ENCODE assay signal across 34 cellular contexts in the genomic region with DNA sequence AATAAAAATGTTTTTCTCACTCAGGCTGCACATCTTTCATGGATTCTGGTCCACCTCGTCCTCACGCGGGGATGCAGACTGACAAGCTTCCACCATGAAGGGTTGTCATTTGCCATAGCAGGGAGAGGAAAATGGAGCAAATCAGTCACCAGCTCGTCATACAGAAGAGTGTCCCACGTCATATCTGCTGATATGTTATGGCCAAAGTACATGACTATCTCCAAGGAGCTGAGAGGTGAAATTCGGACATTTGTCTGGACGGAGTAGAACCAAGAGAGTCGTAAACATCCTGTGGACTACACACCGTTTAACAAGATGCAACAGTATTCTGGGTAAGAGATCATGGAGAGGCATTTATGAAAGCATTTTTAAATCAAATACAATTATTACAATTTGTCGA.
"Had no signal": no experiment of that assay in that cellular context is flagged by ENCODE, and none has a peak within 500 bp of the region (broad histone marks: within the 10 kb centered on the region; RNA-seq: fewer than 3 reads in every experiment).

No MANE protein-coding gene starts in this region.

- H3K27me3 ChIP-seq: adrenal gland, body of pancreas, brain microvascular endothelial cell, breast epithelium had no signal

- H3K36me3 ChIP-seq: adrenal gland, brain microvascular endothelial cell, breast epithelium had no signal

- H3K4me1 ChIP-seq: adrenal gland, body of pancreas, breast epithelium had no signal

- H3K9me3 ChIP-seq: adrenal gland, body of pancreas, breast epithelium had no signal

- DNase-seq: activated B cell treated with CpG ODN at 0.5 μM for 24 hours; activated CD4-positive, alpha-beta memory T cell treated with anti-CD3 and anti-CD28 coated beads for 36 hours; activated CD4-positive, alpha-beta T cell treated with anti-CD3 and anti-CD28 coated beads for 4 hours; activated CD4-positive, alpha-beta T cell treated with anti-CD3 and anti-CD28 coated beads, Interleukin-2, amount 10 ng/mL, durations not matched to agents 24 days and 14 days; activated CD4-positive, alpha-beta T cell treated with anti-CD3 and anti-CD28 coated beads, Interleukin-2, amount 50 U/mL, for 1 hour; activated CD4-positive, alpha-beta T cell treated with anti-CD3 and anti-CD28 coated beads, Interleukin-2, amount 50 U/mL, for 4 hours; activated CD4-positive, CD25-positive, alpha-beta regulatory T cell treated with anti-CD3 and anti-CD28 coated beads, Interleukin-2, amount 50 U/mL, for 72 hours; activated CD8-positive, alpha-beta memory T cell treated with anti-CD3 and anti-CD28 coated beads, Interleukin-2, amount 50 U/mL, for 4 hours; activated CD8-positive, alpha-beta T cell treated with anti-CD3 and anti-CD28 coated beads for 36 hours; activated effector memory CD4-positive, alpha-beta T cell treated with anti-CD3 and anti-CD28 coated beads, Interleukin-2, amount 50 U/mL, for 16 hours; activated gamma-delta T cell treated with Interleukin-2 at 50 U/mL for 16 hours; activated naive CD4-positive, alpha-beta T cell; activated naive CD4-positive, alpha-beta T cell treated with anti-CD3 and anti-CD28 coated beads for 36 hours; activated naive CD4-positive, alpha-beta T cell treated with anti-CD3 and anti-CD28 coated beads, Interleukin-2, amount 50 U/mL, for 16 hours; activated naive CD8-positive, alpha-beta T cell treated with anti-CD3 and anti-CD28 coated beads for 36 hours; activated T-cell treated with anti-CD3 and anti-CD28 coated beads for 4 hours; activated T-cell treated with anti-CD3 and anti-CD28 coated beads, Interleukin-2, amount 50 U/mL, for 1 hour; activated T-cell treated with anti-CD3 and anti-CD28 coated beads, Interleukin-2, amount 50 U/mL, for 4 hours; activated T-cell treated with anti-CD3 and anti-CD28 coated beads, Interleukin-2, amount 50 U/mL, for 72 hours; adrenal gland; amniotic stem cell; aorta; body of pancreas; brain microvascular endothelial cell; central memory CD4-positive, alpha-beta T cell; T-helper 1 cell; T-helper 2 cell; T-helper 9 cell had no signal

- FAIRE-seq: astrocyte, TTC549 had no signal

- H3K27ac ChIP-seq: adrenal gland, body of pancreas, breast epithelium, VCaP had no signal

- H3K4me3 ChIP-seq: adrenal gland, body of pancreas, breast epithelium had no signal

- ATAC-seq: activated CD8-positive, alpha-beta T cell treated with anti-CD3 and anti-CD28 coated beads for 36 hours; activated naive CD4-positive, alpha-beta T cell treated with anti-CD3 and anti-CD28 coated beads, Interleukin-2, amount 50 U/mL, for 72 hours; activated T-cell treated with anti-CD3 and anti-CD28 coated beads, Interleukin-2, amount 50 U/mL, for 4 hours; activated T-cell treated with anti-CD3 and anti-CD28 coated beads, Interleukin-2, amount 50 U/mL, for 72 hours; activated T-helper 17 cell treated with anti-CD3 and anti-CD28 coated beads, Interleukin-2, amount 50 U/mL, for 72 hours; body of pancreas had no signal
